In genomic region chr3:189132125-189132744, GRCh38 we compare ENCODE assay signal across 8 cellular contexts. TPM values are rescaled to one million over a fixed set of nuclear protein-coding genes. Genes with fewer than 3 reads are reported as not detected.
DNase-seq lines count a peak whose midpoint lies in the region; ATAC-seq and TF ChIP-seq lines count a peak whose summit lies in the region.

No MANE protein-coding gene starts in this region.

- no peaks in the 10 kb centered on the region for H3K27me3 Mint-ChIP-seq in activated T-cell treated with anti-CD3 and anti-CD28 coated beads, Interleukin-2, amount 50 U/mL, for 4 hours (ENCODE audit: low read depth)

- POLR2A ChIA-PET in HEK293 (lab: Yijun Ruan, JAX): no interaction called here

- no peak overlapping the region for H3K27ac ChIP-seq in HEK293 (ENCODE audit: extremely low read depth, low read depth, low read length)

- H3K36me3 ChIP-seq in HEK293 (ENCODE audit: control insufficient read depth in 2 of 2, insufficient read depth in 1 of 2, low read length in 2 of 2): no peaks in the 10 kb centered on the region

- peak; percentile 97 to 98 for ATAC-seq in activated T-cell treated with anti-CD3 and anti-CD28 coated beads, Interleukin-2, amount 50 U/mL, for 4 hours

- no peak for TF ChIP-seq CTCF in HEK293 (tag by site-specific recombination; IDR thresholded peaks at IDR 0.05)

- peaks cover 35% of the 10 kb centered on the region for H3K4me1 Mint-ChIP-seq in activated T-cell treated with anti-CD3 and anti-CD28 coated beads, Interleukin-2, amount 50 U/mL, for 4 hours (ENCODE audit: low read depth)

- H3K36me3 Mint-ChIP-seq in activated T-cell treated with anti-CD3 and anti-CD28 coated beads, Interleukin-2, amount 50 U/mL, for 4 hours (ENCODE audit: insufficient read depth): peaks cover 13% of the 10 kb centered on the region

- no peak overlapping the region for H3K4me3 ChIP-seq in HEK293 (ENCODE audit: low read depth, low read length)

- in situ Hi-C loops in Caki2 (cut with HindIII; ENCODE audit: low pct_unique_long_range_greater_than_20kb, low sequenced_read_pairs): no loop called here

- H3K9me3 Mint-ChIP-seq in activated T-cell treated with anti-CD3 and anti-CD28 coated beads, Interleukin-2, amount 50 U/mL, for 4 hours: peaks cover 10% of the 10 kb centered on the region

- CTCF ChIA-PET in HEK293 (lab: Yijun Ruan, JAX): interaction anchor here (0.5 to 0.7 kb wide), 2 partner anchors 174 to 1585 kb away, joined by 3 read pairs; no protein-coding TSS in a partner anchor

- peak; percentile 73 for DNase-seq in Caki2 (ENCODE audit: low read depth)
- DNase-seq in NOMO-1 treated with DMSO at 0.1 percent for 48 hours (lab: John Stamatoyannopoulos, UW; ENCODE audit: unreplicated experiment): peak; percentile 93
- DNase-seq in activated T-cell treated with anti-CD3 and anti-CD28 coated beads, Interleukin-2, amount 50 U/mL, for 4 hours: peak; percentile 67
- DNase-seq in glomerular visceral epithelial cell (ENCODE audit: extremely low spot score): peak; percentile 77
- peak; percentile 45 to 56 for DNase-seq in stimulated activated CD4-positive, alpha-beta T cell treated with anti-CD3 and anti-CD28 coated beads, Interleukin-15, amount 100 ng/mL, for 1 hour (ENCODE audit: low read depth in 1 of 2, low spot score in 1 of 2)
- no peak for DNase-seq in NCI-H1930 (lab: John Stamatoyannopoulos, UW)
- no peak for DNase-seq in NCI-H1694 (lab: John Stamatoyannopoulos, UW)

- peak overlapping the region; percentile 64 for H3K4me3 Mint-ChIP-seq in activated T-cell treated with anti-CD3 and anti-CD28 coated beads, Interleukin-2, amount 50 U/mL, for 4 hours

- H3K4me1 ChIP-seq in HEK293 (ENCODE audit: control insufficient read depth, insufficient read depth, low read length): no peaks in the 10 kb centered on the region

- H3K9me3 ChIP-seq in HEK293 (ENCODE audit: control insufficient read depth, insufficient read depth, low read depth, low read length): no peaks in the 10 kb centered on the region

TF ChIP-seq in HEK293, 187 proteins besides CTCF, POLR2A, EP300 and RAD21:
- TF ChIP-seq ZXDB (tag by site-specific recombination; IDR thresholded peaks at IDR 0.05) (no peak), ZNF792 (tag by site-specific recombination; IDR thresholded peaks at IDR 0.05) (no peak), SETDB1 (IDR thresholded peaks at IDR 0.05; ENCODE audit: insufficient read length, low read length) (peak; percentile 64), TCF7L2 (IDR thresholded peaks at IDR 0.05; ENCODE audit: borderline replicate concordance, low read depth, low read length) (0 out of 2 replicates have a peak, but pooled peaks have one; percentile 50), KLF7 (tag by site-specific recombination; IDR thresholded peaks at IDR 0.05; ENCODE audit: borderline replicate concordance) (no peak), SP7 (tag by site-specific recombination; IDR thresholded peaks at IDR 0.05) (peak; percentile 52; the same call in 1 of the 2 replicates), KLF9 (tag by site-specific recombination; IDR thresholded peaks at IDR 0.05; ENCODE audit: low read depth) (no peak), MYNN (tag by site-specific recombination; IDR thresholded peaks at IDR 0.05; ENCODE audit: borderline replicate concordance) (no peak), FEZF1 (tag by site-specific recombination; IDR thresholded peaks at IDR 0.05) (0 out of 2 replicates have a peak, but pooled peaks have one; percentile 10), SCRT1 (tag by site-specific recombination; IDR thresholded peaks at IDR 0.05; ENCODE audit: borderline replicate concordance) (no peak), ZBTB7A (tag by site-specific recombination; IDR thresholded peaks at IDR 0.05; ENCODE audit: low read depth) (no peak), ZNF658 (tag by site-specific recombination; IDR thresholded peaks at IDR 0.05) (no peak), ZNF19 (tag by site-specific recombination; IDR thresholded peaks at IDR 0.05; ENCODE audit: low read depth) (no peak), ZNF791 (tag by site-specific recombination; IDR thresholded peaks at IDR 0.05) (no peak)
- TF ChIP-seq, protein P1, sequence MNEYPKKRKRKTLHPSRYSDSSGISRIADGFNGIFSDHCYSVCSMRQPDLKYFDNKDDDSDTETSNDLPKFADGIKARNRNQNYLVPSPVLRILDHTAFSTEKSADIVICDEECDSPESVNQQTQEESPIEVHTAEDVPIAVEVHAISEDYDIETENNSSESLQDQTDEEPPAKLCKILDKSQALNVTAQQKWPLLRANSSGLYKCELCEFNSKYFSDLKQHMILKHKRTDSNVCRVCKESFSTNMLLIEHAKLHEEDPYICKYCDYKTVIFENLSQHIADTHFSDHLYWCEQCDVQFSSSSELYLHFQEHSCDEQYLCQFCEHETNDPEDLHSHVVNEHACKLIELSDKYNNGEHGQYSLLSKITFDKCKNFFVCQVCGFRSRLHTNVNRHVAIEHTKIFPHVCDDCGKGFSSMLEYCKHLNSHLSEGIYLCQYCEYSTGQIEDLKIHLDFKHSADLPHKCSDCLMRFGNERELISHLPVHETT (tag by site-specific recombination; IDR thresholded peaks at IDR 0.05): no peak
- TF ChIP-seq, protein P2, sequence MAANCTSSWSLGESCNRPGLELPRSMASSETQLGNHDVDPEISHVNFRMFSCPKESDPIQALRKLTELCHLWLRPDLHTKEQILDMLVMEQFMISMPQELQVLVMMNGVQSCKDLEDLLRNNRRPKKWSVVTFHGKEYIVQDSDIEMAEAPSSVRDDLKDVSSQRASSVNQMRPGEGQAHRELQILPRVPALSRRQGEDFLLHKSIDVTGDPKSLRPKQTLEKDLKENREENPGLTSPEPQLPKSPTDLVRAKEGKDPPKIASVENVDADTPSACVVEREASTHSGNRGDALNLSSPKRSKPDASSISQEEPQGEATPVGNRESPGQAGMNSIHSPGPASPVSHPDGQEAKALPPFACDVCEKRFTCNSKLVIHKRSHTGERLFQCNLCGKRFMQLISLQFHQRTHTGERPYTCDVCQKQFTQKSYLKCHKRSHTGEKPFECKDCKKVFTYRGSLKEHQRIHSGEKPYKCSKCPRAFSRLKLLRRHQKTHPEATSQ (tag by site-specific recombination; IDR thresholded peaks at IDR 0.05): no peak

RNA-seq across cellular contexts. Expression of gene TPRG1, which starts 39.5 kb away (rescaled TPM):
- total RNA-seq in Caki2 (2014; rRNA removed; shearing (Covaris generic); ENCODE audit: low replicate concordance): 0.20 and 0.81 TPM in 2 replicates
- total RNA-seq in activated T-cell treated with anti-CD3 and anti-CD28 coated beads, Interleukin-2, amount 50 U/mL, for 4 hours: 10 to 100 TPM in 1 of 3 donors, 1 to 10 TPM in 2; 6.2 to 10.6 (median 7.4) TPM

Comparison
In these comparisons a context has a peak if more than half of its experiments do, and no peak if none do; other contexts are left out.
1. DNase-seq: peak in Caki2 (single experiment), NOMO-1 treated with DMSO at 0.1 percent for 48 hours (single experiment), activated T-cell treated with anti-CD3 and anti-CD28 coated beads, Interleukin-2, amount 50 U/mL, for 4 hours (single experiment), glomerular visceral epithelial cell (single experiment) and stimulated activated CD4-positive, alpha-beta T cell treated with anti-CD3 and anti-CD28 coated beads, Interleukin-15, amount 100 ng/mL, for 1 hour (2 of 2); none in NCI-H1930 (0 of 2) and NCI-H1694 (single experiment).